1 cellular context compared by ENCODE assay signal in the genomic region with DNA sequence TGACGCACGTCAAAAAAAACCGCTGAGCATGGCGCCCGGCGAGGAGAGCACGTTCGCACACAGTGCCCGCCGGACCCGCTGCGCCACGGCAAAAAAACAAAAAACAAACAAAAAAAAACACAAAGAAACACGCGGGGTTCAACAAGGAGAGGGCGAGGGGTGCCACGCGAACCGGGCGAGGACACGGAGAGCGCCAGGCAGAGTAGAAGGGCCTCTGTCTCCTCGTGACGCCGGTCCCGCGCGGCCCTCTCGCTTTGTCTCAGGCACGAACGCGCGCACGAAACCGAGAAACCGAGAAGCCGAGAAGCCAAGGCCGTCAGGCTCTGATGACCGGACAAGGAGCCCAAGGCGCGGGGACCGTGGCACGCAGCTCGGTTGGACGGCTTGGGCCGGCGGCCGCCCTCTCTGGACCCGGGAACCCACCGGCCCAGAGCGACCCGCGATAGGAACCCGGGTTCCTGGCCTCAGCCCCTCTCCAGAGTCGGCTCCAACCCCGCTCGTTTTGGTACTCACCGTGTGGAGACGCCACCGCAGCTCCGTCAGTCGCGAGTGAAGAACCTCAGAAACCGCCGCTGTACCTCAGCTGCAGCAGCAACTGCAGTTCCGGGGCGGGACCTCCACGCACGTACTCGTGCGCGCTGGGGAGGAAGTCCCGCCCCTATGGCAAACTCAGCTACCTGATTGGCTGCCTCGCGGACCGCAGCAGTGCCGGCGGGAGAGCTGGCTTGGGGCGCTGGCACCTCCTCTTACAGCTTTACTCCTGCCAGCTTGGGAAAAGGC.
TF ChIP-seq lines count a peak whose summit lies in the region.

A gene with protein sequence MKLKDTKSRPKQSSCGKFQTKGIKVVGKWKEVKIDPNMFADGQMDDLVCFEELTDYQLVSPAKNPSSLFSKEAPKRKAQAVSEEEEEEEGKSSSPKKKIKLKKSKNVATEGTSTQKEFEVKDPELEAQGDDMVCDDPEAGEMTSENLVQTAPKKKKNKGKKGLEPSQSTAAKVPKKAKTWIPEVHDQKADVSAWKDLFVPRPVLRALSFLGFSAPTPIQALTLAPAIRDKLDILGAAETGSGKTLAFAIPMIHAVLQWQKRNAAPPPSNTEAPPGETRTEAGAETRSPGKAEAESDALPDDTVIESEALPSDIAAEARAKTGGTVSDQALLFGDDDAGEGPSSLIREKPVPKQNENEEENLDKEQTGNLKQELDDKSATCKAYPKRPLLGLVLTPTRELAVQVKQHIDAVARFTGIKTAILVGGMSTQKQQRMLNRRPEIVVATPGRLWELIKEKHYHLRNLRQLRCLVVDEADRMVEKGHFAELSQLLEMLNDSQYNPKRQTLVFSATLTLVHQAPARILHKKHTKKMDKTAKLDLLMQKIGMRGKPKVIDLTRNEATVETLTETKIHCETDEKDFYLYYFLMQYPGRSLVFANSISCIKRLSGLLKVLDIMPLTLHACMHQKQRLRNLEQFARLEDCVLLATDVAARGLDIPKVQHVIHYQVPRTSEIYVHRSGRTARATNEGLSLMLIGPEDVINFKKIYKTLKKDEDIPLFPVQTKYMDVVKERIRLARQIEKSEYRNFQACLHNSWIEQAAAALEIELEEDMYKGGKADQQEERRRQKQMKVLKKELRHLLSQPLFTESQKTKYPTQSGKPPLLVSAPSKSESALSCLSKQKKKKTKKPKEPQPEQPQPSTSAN (minus strand): TSS at position 597 of the 780 bp plus-strand sequence. CDS start 1,460 bp downstream, outside the sequence.
A gene with protein sequence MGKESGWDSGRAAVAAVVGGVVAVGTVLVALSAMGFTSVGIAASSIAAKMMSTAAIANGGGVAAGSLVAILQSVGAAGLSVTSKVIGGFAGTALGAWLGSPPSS (plus strand): TSS at position 705 of the 780 bp plus-strand sequence. CDS start 15,628 bp downstream, outside the sequence.

TF ChIP-seq in HepG2, 621 proteins besides CTCF, POLR2A, EP300 and RAD21 (continued from another document and continues in another):
- TF ChIP-seq, protein P1, sequence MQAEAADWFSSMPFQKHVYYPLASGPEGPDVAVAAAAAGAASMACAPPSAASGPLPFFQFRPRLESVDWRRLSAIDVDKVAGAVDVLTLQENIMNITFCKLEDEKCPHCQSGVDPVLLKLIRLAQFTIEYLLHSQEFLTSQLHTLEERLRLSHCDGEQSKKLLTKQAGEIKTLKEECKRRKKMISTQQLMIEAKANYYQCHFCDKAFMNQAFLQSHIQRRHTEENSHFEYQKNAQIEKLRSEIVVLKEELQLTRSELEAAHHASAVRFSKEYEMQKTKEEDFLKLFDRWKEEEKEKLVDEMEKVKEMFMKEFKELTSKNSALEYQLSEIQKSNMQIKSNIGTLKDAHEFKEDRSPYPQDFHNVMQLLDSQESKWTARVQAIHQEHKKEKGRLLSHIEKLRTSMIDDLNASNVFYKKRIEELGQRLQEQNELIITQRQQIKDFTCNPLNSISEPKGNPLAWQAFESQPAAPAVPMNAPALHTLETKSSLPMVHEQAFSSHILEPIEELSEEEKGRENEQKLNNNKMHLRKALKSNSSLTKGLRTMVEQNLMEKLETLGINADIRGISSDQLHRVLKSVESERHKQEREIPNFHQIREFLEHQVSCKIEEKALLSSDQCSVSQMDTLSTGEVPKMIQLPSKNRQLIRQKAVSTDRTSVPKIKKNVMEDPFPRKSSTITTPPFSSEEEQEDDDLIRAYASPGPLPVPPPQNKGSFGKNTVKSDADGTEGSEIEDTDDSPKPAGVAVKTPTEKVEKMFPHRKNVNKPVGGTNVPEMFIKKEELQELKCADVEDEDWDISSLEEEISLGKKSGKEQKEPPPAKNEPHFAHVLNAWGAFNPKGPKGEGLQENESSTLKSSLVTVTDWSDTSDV (CRISPR knock-in tag; IDR thresholded peaks at IDR 0.05) = peak; percentile 43; the same call in 1 of the 2 replicates
- TF ChIP-seq ZFP36L2 (CRISPR knock-in tag; IDR thresholded peaks at IDR 0.05) = no peak
- TF ChIP-seq, protein P2, sequence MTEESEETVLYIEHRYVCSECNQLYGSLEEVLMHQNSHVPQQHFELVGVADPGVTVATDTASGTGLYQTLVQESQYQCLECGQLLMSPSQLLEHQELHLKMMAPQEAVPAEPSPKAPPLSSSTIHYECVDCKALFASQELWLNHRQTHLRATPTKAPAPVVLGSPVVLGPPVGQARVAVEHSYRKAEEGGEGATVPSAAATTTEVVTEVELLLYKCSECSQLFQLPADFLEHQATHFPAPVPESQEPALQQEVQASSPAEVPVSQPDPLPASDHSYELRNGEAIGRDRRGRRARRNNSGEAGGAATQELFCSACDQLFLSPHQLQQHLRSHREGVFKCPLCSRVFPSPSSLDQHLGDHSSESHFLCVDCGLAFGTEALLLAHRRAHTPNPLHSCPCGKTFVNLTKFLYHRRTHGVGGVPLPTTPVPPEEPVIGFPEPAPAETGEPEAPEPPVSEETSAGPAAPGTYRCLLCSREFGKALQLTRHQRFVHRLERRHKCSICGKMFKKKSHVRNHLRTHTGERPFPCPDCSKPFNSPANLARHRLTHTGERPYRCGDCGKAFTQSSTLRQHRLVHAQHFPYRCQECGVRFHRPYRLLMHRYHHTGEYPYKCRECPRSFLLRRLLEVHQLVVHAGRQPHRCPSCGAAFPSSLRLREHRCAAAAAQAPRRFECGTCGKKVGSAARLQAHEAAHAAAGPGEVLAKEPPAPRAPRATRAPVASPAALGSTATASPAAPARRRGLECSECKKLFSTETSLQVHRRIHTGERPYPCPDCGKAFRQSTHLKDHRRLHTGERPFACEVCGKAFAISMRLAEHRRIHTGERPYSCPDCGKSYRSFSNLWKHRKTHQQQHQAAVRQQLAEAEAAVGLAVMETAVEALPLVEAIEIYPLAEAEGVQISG (CRISPR knock-in tag; IDR thresholded peaks at IDR 0.05) = peak; percentile 62
- TF ChIP-seq ELF3 (CRISPR knock-in tag; IDR thresholded peaks at IDR 0.05) = no peak
- peak; percentile 88 for TF ChIP-seq ASH2L (IDR thresholded peaks at IDR 0.05; ENCODE audit: insufficient read length, low read depth, low read length)
- no peak for TF ChIP-seq ZNF616 (CRISPR knock-in tag; IDR thresholded peaks at IDR 0.05; ENCODE audit: low read depth)
- no peak for TF ChIP-seq ZNF720 (CRISPR knock-in tag; IDR thresholded peaks at IDR 0.05)
- no peak for TF ChIP-seq KLF11 (CRISPR knock-in tag; IDR thresholded peaks at IDR 0.05)
- TF ChIP-seq ZNF225 (CRISPR knock-in tag; IDR thresholded peaks at IDR 0.05) = no peak
- TF ChIP-seq JUN (CRISPR knock-in tag; IDR thresholded peaks at IDR 0.05) = no peak
- TF ChIP-seq KLF12 (CRISPR knock-in tag; IDR thresholded peaks at IDR 0.05; ENCODE audit: borderline replicate concordance) = no peak
- TF ChIP-seq ZNF33A (CRISPR knock-in tag; IDR thresholded peaks at IDR 0.05; ENCODE audit: borderline replicate concordance) = no peak
- TF ChIP-seq MATR3 (CRISPR knock-in tag; IDR thresholded peaks at IDR 0.05) = no peak
- no peak for TF ChIP-seq SRSF9 (IDR thresholded peaks at IDR 0.05; ENCODE audit: borderline replicate concordance, insufficient read depth, low read depth, low read length, poor library complexity, severe bottlenecking)
- TF ChIP-seq YEATS2 (CRISPR knock-in tag; IDR thresholded peaks at IDR 0.05; ENCODE audit: borderline replicate concordance) = peak; percentile 76; the same call in 1 of the 2 replicates
- TF ChIP-seq MAFG (CRISPR knock-in tag; IDR thresholded peaks at IDR 0.05) = no peak
- TF ChIP-seq RFX5 (IDR thresholded peaks at IDR 0.05; ENCODE audit: low read depth, low read length) = no peak
- TF ChIP-seq, protein P3, sequence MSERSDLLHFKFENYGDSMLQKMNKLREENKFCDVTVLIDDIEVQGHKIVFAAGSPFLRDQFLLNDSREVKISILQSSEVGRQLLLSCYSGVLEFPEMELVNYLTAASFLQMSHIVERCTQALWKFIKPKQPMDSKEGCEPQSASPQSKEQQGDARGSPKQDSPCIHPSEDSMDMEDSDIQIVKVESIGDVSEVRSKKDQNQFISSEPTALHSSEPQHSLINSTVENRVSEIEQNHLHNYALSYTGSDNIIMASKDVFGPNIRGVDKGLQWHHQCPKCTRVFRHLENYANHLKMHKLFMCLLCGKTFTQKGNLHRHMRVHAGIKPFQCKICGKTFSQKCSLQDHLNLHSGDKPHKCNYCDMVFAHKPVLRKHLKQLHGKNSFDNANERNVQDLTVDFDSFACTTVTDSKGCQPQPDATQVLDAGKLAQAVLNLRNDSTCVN (CRISPR knock-in tag; IDR thresholded peaks at IDR 0.05; ENCODE audit: borderline replicate concordance) = no peak
- TF ChIP-seq, protein P4, sequence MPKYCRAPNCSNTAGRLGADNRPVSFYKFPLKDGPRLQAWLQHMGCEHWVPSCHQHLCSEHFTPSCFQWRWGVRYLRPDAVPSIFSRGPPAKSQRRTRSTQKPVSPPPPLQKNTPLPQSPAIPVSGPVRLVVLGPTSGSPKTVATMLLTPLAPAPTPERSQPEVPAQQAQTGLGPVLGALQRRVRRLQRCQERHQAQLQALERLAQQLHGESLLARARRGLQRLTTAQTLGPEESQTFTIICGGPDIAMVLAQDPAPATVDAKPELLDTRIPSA (CRISPR knock-in tag; IDR thresholded peaks at IDR 0.05; ENCODE audit: borderline replicate concordance) = peak; percentile 69; the same call in 1 of the 2 replicates
- TF ChIP-seq PHF8 (CRISPR knock-in tag; IDR thresholded peaks at IDR 0.05) = peak; percentile 90
- TF ChIP-seq, protein P5, sequence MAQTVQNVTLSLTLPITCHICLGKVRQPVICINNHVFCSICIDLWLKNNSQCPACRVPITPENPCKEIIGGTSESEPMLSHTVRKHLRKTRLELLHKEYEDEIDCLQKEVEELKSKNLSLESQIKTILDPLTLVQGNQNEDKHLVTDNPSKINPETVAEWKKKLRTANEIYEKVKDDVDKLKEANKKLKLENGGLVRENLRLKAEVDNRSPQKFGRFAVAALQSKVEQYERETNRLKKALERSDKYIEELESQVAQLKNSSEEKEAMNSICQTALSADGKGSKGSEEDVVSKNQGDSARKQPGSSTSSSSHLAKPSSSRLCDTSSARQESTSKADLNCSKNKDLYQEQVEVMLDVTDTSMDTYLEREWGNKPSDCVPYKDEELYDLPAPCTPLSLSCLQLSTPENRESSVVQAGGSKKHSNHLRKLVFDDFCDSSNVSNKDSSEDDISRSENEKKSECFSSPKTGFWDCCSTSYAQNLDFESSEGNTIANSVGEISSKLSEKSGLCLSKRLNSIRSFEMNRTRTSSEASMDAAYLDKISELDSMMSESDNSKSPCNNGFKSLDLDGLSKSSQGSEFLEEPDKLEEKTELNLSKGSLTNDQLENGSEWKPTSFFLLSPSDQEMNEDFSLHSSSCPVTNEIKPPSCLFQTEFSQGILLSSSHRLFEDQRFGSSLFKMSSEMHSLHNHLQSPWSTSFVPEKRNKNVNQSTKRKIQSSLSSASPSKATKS (CRISPR knock-in tag; IDR thresholded peaks at IDR 0.05) = peak; percentile 83; the same call in 1 of the 2 replicates
- TF ChIP-seq, protein P6, sequence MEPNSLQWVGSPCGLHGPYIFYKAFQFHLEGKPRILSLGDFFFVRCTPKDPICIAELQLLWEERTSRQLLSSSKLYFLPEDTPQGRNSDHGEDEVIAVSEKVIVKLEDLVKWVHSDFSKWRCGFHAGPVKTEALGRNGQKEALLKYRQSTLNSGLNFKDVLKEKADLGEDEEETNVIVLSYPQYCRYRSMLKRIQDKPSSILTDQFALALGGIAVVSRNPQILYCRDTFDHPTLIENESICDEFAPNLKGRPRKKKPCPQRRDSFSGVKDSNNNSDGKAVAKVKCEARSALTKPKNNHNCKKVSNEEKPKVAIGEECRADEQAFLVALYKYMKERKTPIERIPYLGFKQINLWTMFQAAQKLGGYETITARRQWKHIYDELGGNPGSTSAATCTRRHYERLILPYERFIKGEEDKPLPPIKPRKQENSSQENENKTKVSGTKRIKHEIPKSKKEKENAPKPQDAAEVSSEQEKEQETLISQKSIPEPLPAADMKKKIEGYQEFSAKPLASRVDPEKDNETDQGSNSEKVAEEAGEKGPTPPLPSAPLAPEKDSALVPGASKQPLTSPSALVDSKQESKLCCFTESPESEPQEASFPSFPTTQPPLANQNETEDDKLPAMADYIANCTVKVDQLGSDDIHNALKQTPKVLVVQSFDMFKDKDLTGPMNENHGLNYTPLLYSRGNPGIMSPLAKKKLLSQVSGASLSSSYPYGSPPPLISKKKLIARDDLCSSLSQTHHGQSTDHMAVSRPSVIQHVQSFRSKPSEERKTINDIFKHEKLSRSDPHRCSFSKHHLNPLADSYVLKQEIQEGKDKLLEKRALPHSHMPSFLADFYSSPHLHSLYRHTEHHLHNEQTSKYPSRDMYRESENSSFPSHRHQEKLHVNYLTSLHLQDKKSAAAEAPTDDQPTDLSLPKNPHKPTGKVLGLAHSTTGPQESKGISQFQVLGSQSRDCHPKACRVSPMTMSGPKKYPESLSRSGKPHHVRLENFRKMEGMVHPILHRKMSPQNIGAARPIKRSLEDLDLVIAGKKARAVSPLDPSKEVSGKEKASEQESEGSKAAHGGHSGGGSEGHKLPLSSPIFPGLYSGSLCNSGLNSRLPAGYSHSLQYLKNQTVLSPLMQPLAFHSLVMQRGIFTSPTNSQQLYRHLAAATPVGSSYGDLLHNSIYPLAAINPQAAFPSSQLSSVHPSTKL (CRISPR knock-in tag; IDR thresholded peaks at IDR 0.05) = no peak
- TF ChIP-seq ZNF496 (CRISPR knock-in tag; IDR thresholded peaks at IDR 0.05; ENCODE audit: insufficient replicate concordance) = no peak
- TF ChIP-seq MTF2 (CRISPR knock-in tag; IDR thresholded peaks at IDR 0.05; ENCODE audit: borderline replicate concordance) = no peak
- no peak for TF ChIP-seq TBX3 (IDR thresholded peaks at IDR 0.05; ENCODE audit: borderline replicate concordance)
- peak; percentile 71; the same call in 1 of the 2 replicates for TF ChIP-seq NFKB2 (CRISPR knock-in tag; IDR thresholded peaks at IDR 0.05; ENCODE audit: borderline replicate concordance)
- peak; percentile 98 for TF ChIP-seq ZNF292 (CRISPR knock-in tag; IDR thresholded peaks at IDR 0.05; ENCODE audit: borderline replicate concordance, low read depth)
- TF ChIP-seq, protein P7, sequence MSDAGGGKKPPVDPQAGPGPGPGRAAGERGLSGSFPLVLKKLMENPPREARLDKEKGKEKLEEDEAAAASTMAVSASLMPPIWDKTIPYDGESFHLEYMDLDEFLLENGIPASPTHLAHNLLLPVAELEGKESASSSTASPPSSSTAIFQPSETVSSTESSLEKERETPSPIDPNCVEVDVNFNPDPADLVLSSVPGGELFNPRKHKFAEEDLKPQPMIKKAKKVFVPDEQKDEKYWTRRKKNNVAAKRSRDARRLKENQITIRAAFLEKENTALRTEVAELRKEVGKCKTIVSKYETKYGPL (CRISPR knock-in tag; IDR thresholded peaks at IDR 0.05) = peak; percentile 6; the same call in 1 of the 2 replicates
- TF ChIP-seq FOXA1 (IDR thresholded peaks at IDR 0.05) = no peak
- no peak for TF ChIP-seq FOXA1 (CRISPR knock-in tag; IDR thresholded peaks at IDR 0.05)
- TF ChIP-seq AHR (CRISPR knock-in tag; IDR thresholded peaks at IDR 0.05) = no peak; the same call in 1 of the 2 replicates
- peak; percentile 70; the same call in 1 of the 2 replicates for TF ChIP-seq EEA1 (CRISPR knock-in tag; IDR thresholded peaks at IDR 0.05; ENCODE audit: borderline replicate concordance)
- TF ChIP-seq, protein P8, sequence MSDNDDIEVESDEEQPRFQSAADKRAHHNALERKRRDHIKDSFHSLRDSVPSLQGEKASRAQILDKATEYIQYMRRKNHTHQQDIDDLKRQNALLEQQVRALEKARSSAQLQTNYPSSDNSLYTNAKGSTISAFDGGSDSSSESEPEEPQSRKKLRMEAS (IDR thresholded peaks at IDR 0.05) = no peak; the same call in 1 of the 2 replicates
- 0 out of 2 replicates have a peak, but pooled peaks have one; percentile 45 for TF ChIP-seq ZMAT3 (CRISPR knock-in tag; conservative IDR thresholded peaks at IDR 0.05)
- TF ChIP-seq ZNF773 (CRISPR knock-in tag; IDR thresholded peaks at IDR 0.05; ENCODE audit: borderline replicate concordance) = 0 out of 2 replicates have a peak, but pooled peaks have one; percentile 13
- TF ChIP-seq ZNF766 (CRISPR knock-in tag; IDR thresholded peaks at IDR 0.05; ENCODE audit: borderline replicate concordance) = 0 out of 2 replicates have a peak, but pooled peaks have one; percentile 42
